In genomic region chr1:153670257-153670858, GRCh38 we compare ENCODE assay signal across 9 cellular contexts. TPM values are rescaled to one million over a fixed set of nuclear protein-coding genes. Genes with fewer than 3 reads are reported as not detected.
DNase-seq lines count a peak whose midpoint lies in the region; ATAC-seq, FAIRE-seq and TF ChIP-seq lines count a peak whose summit lies in the region.
"Had no signal": no experiment of that assay in that cellular context is flagged by ENCODE, and none has a peak within 500 bp of the region (broad histone marks: within the 10 kb centered on the region; RNA-seq: fewer than 3 reads in every experiment).

No MANE protein-coding gene starts in this region.

- H3K27ac Mint-ChIP-seq in activated naive CD4-positive, alpha-beta T cell treated with anti-CD3 and anti-CD28 coated beads, Interleukin-2, amount 50 U/mL, for 72 hours: no peak overlapping the region
- H3K27ac Mint-ChIP-seq in activated naive CD8-positive, alpha-beta T cell treated with anti-CD3 and anti-CD28 coated beads for 36 hours: no peak overlapping the region
- H3K27ac Mint-ChIP-seq: stimulated activated naive CD8-positive, alpha-beta T cell treated with anti-CD3 and anti-CD28 coated beads, Interleukin-15, amount 100 ng/mL, for 72 hours had no signal

- intact Hi-C loops in kidney (cut with DNase I) (no loop called here), upper lobe of right lung (cut with DNase I) (no loop called here)

- H3K27me3 Mint-ChIP-seq in activated naive CD8-positive, alpha-beta T cell treated with anti-CD3 and anti-CD28 coated beads for 36 hours: no peaks in the 10 kb centered on the region
- H3K27me3 Mint-ChIP-seq: stimulated activated naive CD8-positive, alpha-beta T cell treated with anti-CD3 and anti-CD28 coated beads, Interleukin-15, amount 100 ng/mL, for 72 hours had no signal

- H3K9me3 Mint-ChIP-seq in activated naive CD4-positive, alpha-beta T cell treated with anti-CD3 and anti-CD28 coated beads, Interleukin-2, amount 50 U/mL, for 72 hours: no peaks in the 10 kb centered on the region
- H3K9me3 Mint-ChIP-seq in activated naive CD8-positive, alpha-beta T cell treated with anti-CD3 and anti-CD28 coated beads for 36 hours: peaks cover 2% of the 10 kb centered on the region
- H3K9me3 Mint-ChIP-seq: stimulated activated naive CD8-positive, alpha-beta T cell treated with anti-CD3 and anti-CD28 coated beads, Interleukin-15, amount 100 ng/mL, for 72 hours had no signal

- peaks cover 17 to 31% of the 10 kb centered on the region in 2 donors for H3K36me3 ChIP-seq in kidney (ENCODE audit: control insufficient read depth in 1 of 2, insufficient read depth in 2 of 2, low read length in 2 of 2)
- peaks cover 44% of the 10 kb centered on the region for H3K36me3 ChIP-seq in upper lobe of right lung

- no peaks in the 10 kb centered on the region for H3K27me3 ChIP-seq in upper lobe of right lung

- peaks cover 11 to 28% of the 10 kb centered on the region in 2 donors for H3K36me3 Mint-ChIP-seq in activated naive CD4-positive, alpha-beta T cell treated with anti-CD3 and anti-CD28 coated beads, Interleukin-2, amount 50 U/mL, for 72 hours
- H3K36me3 Mint-ChIP-seq in activated naive CD8-positive, alpha-beta T cell treated with anti-CD3 and anti-CD28 coated beads for 36 hours: peaks cover 46% of the 10 kb centered on the region

- H3K4me3 ChIP-seq in kidney (ENCODE audit: low read length in 2 of 2) (peak overlapping the region; percentile 66 to 98), upper lobe of right lung (peak overlapping the region; percentile 84)

- no peak overlapping the region for H3K4me3 Mint-ChIP-seq in activated naive CD8-positive, alpha-beta T cell treated with anti-CD3 and anti-CD28 coated beads for 36 hours
- H3K4me3 Mint-ChIP-seq: stimulated activated naive CD8-positive, alpha-beta T cell treated with anti-CD3 and anti-CD28 coated beads, Interleukin-15, amount 100 ng/mL, for 72 hours had no signal

- peak overlapping the region; percentile 35 to 53 for H3K27ac ChIP-seq in kidney (ENCODE audit: low read depth in 2 of 2, low read length in 2 of 2)
- peak overlapping the region; percentile 82 for H3K27ac ChIP-seq in upper lobe of right lung

- ATAC-seq in activated naive CD4-positive, alpha-beta T cell treated with anti-CD3 and anti-CD28 coated beads, Interleukin-2, amount 50 U/mL, for 72 hours: no peak
- ATAC-seq in upper lobe of right lung: peak; percentile 22
- no peak for ATAC-seq in GM21367 (IDR thresholded peaks at IDR 0.05; ENCODE audit: unreplicated experiment)

- DNase-seq in activated naive CD4-positive, alpha-beta T cell treated with Interleukin-2 at 50 U/mL for 16 hours: peak; percentile 46
- no peak for DNase-seq in activated naive CD4-positive, alpha-beta T cell treated with anti-CD3 and anti-CD28 coated beads, Interleukin-2, amount 50 U/mL, for 72 hours (ENCODE audit: low spot score in 2 of 2)
- DNase-seq in activated naive CD8-positive, alpha-beta T cell treated with anti-CD3 and anti-CD28 coated beads for 36 hours: peak; percentile 25
- DNase-seq in kidney (peak; percentile 82), upper lobe of right lung (peak; percentile 73), T1000 (lab: John Stamatoyannopoulos, UW) (no peak), EL (no peak)

- H3K4me1 ChIP-seq in kidney (ENCODE audit: control insufficient read depth in 1 of 2, insufficient read depth in 1 of 2, low read depth in 1 of 2, low read length in 2 of 2) (peaks cover 8 to 14% of the 10 kb centered on the region in 2 donors), upper lobe of right lung (peaks cover 10% of the 10 kb centered on the region)

- FAIRE-seq in kidney (lab: Jason Lieb, UNC): no peak

- peak overlapping the region; percentile 42 to 91 for H3K9ac ChIP-seq in kidney (ENCODE audit: low read length in 2 of 2)

- H3K4me1 Mint-ChIP-seq in activated naive CD8-positive, alpha-beta T cell treated with anti-CD3 and anti-CD28 coated beads for 36 hours: peaks cover 29% of the 10 kb centered on the region

- H3K9me3 ChIP-seq in kidney (ENCODE audit: control insufficient read depth in 1 of 2, low read length in 2 of 2) (no peaks in the 10 kb centered on the region), upper lobe of right lung (no peaks in the 10 kb centered on the region)

- TF ChIP-seq CTCF in kidney (IDR thresholded peaks at IDR 0.05; ENCODE audit: borderline replicate concordance, extremely low read depth, insufficient read depth) (no peak), upper lobe of right lung (IDR thresholded peaks at IDR 0.05) (no peak)

RNA-seq across cellular contexts. Expression of gene ILF2, which starts 0.4 kb away (rescaled TPM):
- 100 to 1,000 TPM; 247 to 316 TPM for total RNA-seq in activated naive CD4-positive, alpha-beta T cell treated with anti-CD3 and anti-CD28 coated beads, Interleukin-2, amount 50 U/mL, for 72 hours
- total RNA-seq in activated naive CD8-positive, alpha-beta T cell treated with anti-CD3 and anti-CD28 coated beads for 36 hours: 100 to 1,000 TPM; 419 to 431 TPM
- total RNA-seq in kidney (110 TPM), upper lobe of right lung (86.1 TPM)
- polyA plus RNA-seq in kidney (ENCODE audit: insufficient read depth, low read depth, low replicate concordance): 197 TPM

RNA-seq across cellular contexts. Expression of gene NPR1, which starts 8.1 kb away (rescaled TPM):
- total RNA-seq in activated naive CD4-positive, alpha-beta T cell treated with anti-CD3 and anti-CD28 coated beads, Interleukin-2, amount 50 U/mL, for 72 hours: not detected
- under 1 TPM in 1 of 2 experiments, not detected in 1; 0.06 TPM for total RNA-seq in activated naive CD8-positive, alpha-beta T cell treated with anti-CD3 and anti-CD28 coated beads for 36 hours
- total RNA-seq in kidney (89.3 TPM), upper lobe of right lung (69.4 TPM)
- 57.8 TPM for polyA plus RNA-seq in kidney (ENCODE audit: insufficient read depth, low read depth, low replicate concordance)

RNA-seq across cellular contexts. Expression of gene SNAPIN, which starts 11.9 kb away (rescaled TPM):
- 10 to 100 TPM; 16.1 to 35.4 TPM for total RNA-seq in activated naive CD4-positive, alpha-beta T cell treated with anti-CD3 and anti-CD28 coated beads, Interleukin-2, amount 50 U/mL, for 72 hours
- total RNA-seq in activated naive CD8-positive, alpha-beta T cell treated with anti-CD3 and anti-CD28 coated beads for 36 hours: 10 to 100 TPM; 32.9 to 34.7 TPM
- total RNA-seq in kidney (46.2 TPM), upper lobe of right lung (32.7 TPM)
- polyA plus RNA-seq in kidney (ENCODE audit: insufficient read depth, low read depth, low replicate concordance): 59.8 TPM

RNA-seq across cellular contexts. Expression of gene CHTOP, which starts 36.5 kb away (rescaled TPM):
- total RNA-seq in activated naive CD4-positive, alpha-beta T cell treated with anti-CD3 and anti-CD28 coated beads, Interleukin-2, amount 50 U/mL, for 72 hours: 10 to 100 TPM; 83.3 to 91.3 TPM
- total RNA-seq in activated naive CD8-positive, alpha-beta T cell treated with anti-CD3 and anti-CD28 coated beads for 36 hours: 10 to 100 TPM; 94.3 to 98.1 TPM
- total RNA-seq in kidney (83.6 TPM), upper lobe of right lung (63.5 TPM)
- polyA plus RNA-seq in kidney (ENCODE audit: insufficient read depth, low read depth, low replicate concordance): 71.1 TPM

RNA-seq across cellular contexts. Expression of gene S100A1, which starts 42.1 kb away (rescaled TPM):
- not detected for total RNA-seq in activated naive CD4-positive, alpha-beta T cell treated with anti-CD3 and anti-CD28 coated beads, Interleukin-2, amount 50 U/mL, for 72 hours
- not detected for total RNA-seq in activated naive CD8-positive, alpha-beta T cell treated with anti-CD3 and anti-CD28 coated beads for 36 hours
- total RNA-seq in kidney (83.1 TPM), upper lobe of right lung (not detected)
- polyA plus RNA-seq in kidney (ENCODE audit: insufficient read depth, low read depth, low replicate concordance): 332 TPM

Comparison
In these comparisons a context has a peak if more than half of its experiments do, and no peak if none do; other contexts are left out.
1. DNase-seq: peak in activated naive CD4-positive, alpha-beta T cell treated with Interleukin-2 at 50 U/mL for 16 hours (single experiment), activated naive CD8-positive, alpha-beta T cell treated with anti-CD3 and anti-CD28 coated beads for 36 hours (single experiment), kidney (single experiment) and upper lobe of right lung (single experiment); none in activated naive CD4-positive, alpha-beta T cell treated with anti-CD3 and anti-CD28 coated beads, Interleukin-2, amount 50 U/mL, for 72 hours (0 of 2), T1000 (single experiment) and EL (single experiment).
2. RNA of gene NPR1, which starts 8.1 kb away (total RNA-seq): 89.3 TPM in kidney (single experiment) and 69.4 TPM in upper lobe of right lung (single experiment); not detected in activated naive CD4-positive, alpha-beta T cell treated with anti-CD3 and anti-CD28 coated beads, Interleukin-2, amount 50 U/mL, for 72 hours and 0.06 TPM in activated naive CD8-positive, alpha-beta T cell treated with anti-CD3 and anti-CD28 coated beads for 36 hours; every median in the first group is over 10 times any median in the second.